Comparison of ENCODE assay signal across 8 cellular contexts in genomic region chr18:79484661-79485621, GRCh38.
DNase-seq lines count a peak whose midpoint lies in the region; ATAC-seq and TF ChIP-seq lines count a peak whose summit lies in the region.

No MANE protein-coding gene starts in this region.

- TF ChIP-seq CTCF in Peyer's patch (IDR thresholded peaks at IDR 0.05), result no peak

- H3K27me3 ChIP-seq in Peyer's patch, result no peaks in the 10 kb centered on the region

- TF ChIP-seq POLR2A in Peyer's patch (IDR thresholded peaks at IDR 0.05), result no peak

- no peak overlapping the region for H3K4me3 ChIP-seq in Peyer's patch

- no peak for ATAC-seq in HG03439 (IDR thresholded peaks at IDR 0.05; ENCODE audit: unreplicated experiment)

- H3K36me3 ChIP-seq in Peyer's patch, result peaks cover 0 to 17% (median 0%) of the 10 kb centered on the region in 3 donors

- H3K4me1 ChIP-seq in Peyer's patch, result no peaks in the 10 kb centered on the region

- DNase-seq in EH (ENCODE audit: low read depth) (peak; percentile 98), Peyer's patch (peak in 2 of 3 donors; percentile 46 to 48), fibroblast of the conjunctiva (ENCODE audit: low read depth) (peak; percentile 50), retina (peak; percentile 51), NCI-H2171 treated with DMSO at 0.1 percent for 48 hours (lab: John Stamatoyannopoulos, UW) (no peak), middle frontal gyrus (ENCODE audit: extremely low spot score, low spot score) (no peak), NK-92 (lab: John Stamatoyannopoulos, UW; ENCODE audit: unreplicated experiment) (no peak)

- no peaks in the 10 kb centered on the region for H3K9me3 ChIP-seq in Peyer's patch

- H3K27ac ChIP-seq in Peyer's patch, result no peak overlapping the region

Comparison
In these comparisons a context has a peak if more than half of its experiments do, and no peak if none do; other contexts are left out.
1. DNase-seq: peak in EH (single experiment), Peyer's patch (2 of 3), fibroblast of the conjunctiva (single experiment) and retina (single experiment); none in NCI-H2171 treated with DMSO at 0.1 percent for 48 hours (single experiment), middle frontal gyrus (single experiment) and NK-92 (single experiment).